Comparison of ENCODE assay signal across 18 cellular contexts in genomic region chr10:75600833-75601232, GRCh38.
"Had no signal": no experiment of that assay in that cellular context is flagged by ENCODE, and none has a peak within 500 bp of the region (broad histone marks: within the 10 kb centered on the region; RNA-seq: fewer than 3 reads in every experiment).

No MANE protein-coding gene starts in this region.

- H3K27me3 ChIP-seq: upper lobe of left lung had no signal

- DNase-seq: activated CD4-positive, alpha-beta memory T cell treated with anti-CD3 and anti-CD28 coated beads for 36 hours; activated CD4-positive, alpha-beta T cell treated with anti-CD3 and anti-CD28 coated beads for 36 hours; activated effector memory CD4-positive, alpha-beta T cell treated with Interleukin-2 at 50 U/mL for 16 hours; activated naive CD4-positive, alpha-beta T cell treated with anti-CD3 and anti-CD28 coated beads, Interleukin-2, amount 50 U/mL, for 16 hours; activated T-cell treated with anti-CD3 and anti-CD28 coated beads, Interleukin-2, amount 50 U/mL, for 4 hours; dermis blood vessel endothelial cell; head of caudate nucleus; lower lobe of right lung; stimulated activated naive CD8-positive, alpha-beta T cell treated with anti-CD3 and anti-CD28 coated beads, Interleukin-15, Interleukin-2, amounts not matched to agents 100 U/mL and 50 U/mL, for 24 hours; T-helper 9 cell; upper lobe of left lung had no signal

- FAIRE-seq: astrocyte, bronchial epithelial cell, frontal cortex had no signal

- H3K27me3 Mint-ChIP-seq: activated CD4-positive, alpha-beta memory T cell treated with anti-CD3 and anti-CD28 coated beads for 36 hours had no signal

- H3K36me3 ChIP-seq: lower lobe of right lung, prostate gland, upper lobe of left lung had no signal

- H3K27ac Mint-ChIP-seq: activated CD4-positive, alpha-beta memory T cell treated with anti-CD3 and anti-CD28 coated beads for 36 hours; activated CD4-positive, alpha-beta T cell treated with anti-CD3 and anti-CD28 coated beads for 36 hours; mesothelial cell of epicardium had no signal

- ATAC-seq: activated CD4-positive, alpha-beta T cell treated with anti-CD3 and anti-CD28 coated beads for 36 hours; activated T-cell treated with anti-CD3 and anti-CD28 coated beads, Interleukin-2, amount 50 U/mL, for 4 hours; lower lobe of right lung; sciatic nerve; stimulated activated naive CD8-positive, alpha-beta T cell treated with anti-CD3 and anti-CD28 coated beads, Interleukin-15, Interleukin-2, amounts not matched to agents 100 U/mL and 50 U/mL, for 24 hours had no signal

- H3K4me1 Mint-ChIP-seq: activated CD4-positive, alpha-beta T cell treated with anti-CD3 and anti-CD28 coated beads for 36 hours had no signal

- H3K36me3 Mint-ChIP-seq: activated CD4-positive, alpha-beta memory T cell treated with anti-CD3 and anti-CD28 coated beads for 36 hours; mesothelial cell of epicardium had no signal

- H3K27ac ChIP-seq: epithelial cell of prostate, lower lobe of right lung, prostate gland, upper lobe of left lung had no signal

- H3K4me1 ChIP-seq: prostate gland had no signal

- H3K4me3 ChIP-seq: lower lobe of right lung, prostate gland, upper lobe of left lung had no signal

- H3K4me3 Mint-ChIP-seq: activated CD4-positive, alpha-beta memory T cell treated with anti-CD3 and anti-CD28 coated beads for 36 hours; activated CD4-positive, alpha-beta T cell treated with anti-CD3 and anti-CD28 coated beads for 36 hours; activated T-cell treated with anti-CD3 and anti-CD28 coated beads, Interleukin-2, amount 50 U/mL, for 4 hours; mesothelial cell of epicardium had no signal

- H3K9me3 ChIP-seq: lower lobe of right lung, prostate gland, upper lobe of left lung had no signal

- H3K9me3 Mint-ChIP-seq: activated CD4-positive, alpha-beta memory T cell treated with anti-CD3 and anti-CD28 coated beads for 36 hours; activated T-cell treated with anti-CD3 and anti-CD28 coated beads, Interleukin-2, amount 50 U/mL, for 4 hours; mesothelial cell of epicardium had no signal
